In the genomic region with DNA sequence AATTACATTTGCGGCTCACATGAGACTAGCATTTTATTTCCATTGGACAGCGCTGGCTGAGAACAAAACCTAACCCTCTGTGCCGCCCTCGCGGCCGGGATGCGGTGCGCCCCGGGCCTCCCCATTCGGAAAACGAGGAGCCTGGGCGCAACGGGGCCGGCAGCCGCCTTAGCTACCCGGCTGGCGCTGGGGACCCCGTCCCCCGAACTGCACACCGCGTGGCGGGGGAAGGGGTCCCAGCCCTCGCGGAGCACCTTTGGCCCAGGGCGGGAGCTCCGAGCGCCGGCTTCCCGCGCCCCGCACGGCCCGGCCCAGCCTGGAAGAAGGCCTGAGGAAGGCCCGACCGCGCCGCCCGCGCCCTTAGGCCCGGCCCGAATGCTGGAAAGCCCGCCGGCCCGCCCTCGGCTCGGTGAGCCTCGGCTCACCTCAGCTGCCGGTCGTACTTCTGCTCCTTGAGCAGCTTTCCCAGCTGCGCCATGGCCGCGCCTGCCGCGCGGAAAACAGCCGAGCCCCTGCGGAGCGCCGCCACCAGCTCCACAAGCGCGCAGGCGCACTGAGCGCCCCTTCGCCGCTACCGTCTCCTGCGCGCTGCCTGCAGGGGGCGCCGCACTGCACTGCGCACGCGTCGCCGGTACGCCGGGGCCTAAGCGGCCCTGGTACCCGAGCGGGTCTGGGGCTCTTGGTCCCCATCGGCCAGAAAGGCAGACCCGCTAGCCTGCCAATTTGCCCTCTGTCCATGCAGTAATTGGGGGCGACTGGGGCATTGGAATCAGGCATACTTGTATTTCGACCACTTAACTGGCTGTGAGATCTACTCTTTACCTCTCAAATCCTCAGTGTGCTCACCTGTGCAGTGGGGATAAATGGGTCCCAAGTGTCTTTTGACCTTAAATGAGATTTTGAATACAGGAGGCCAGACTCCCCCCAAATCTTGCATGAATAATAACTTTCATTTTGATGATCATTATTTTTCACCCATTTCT, we compare ENCODE assay signal across 8 cellular contexts. TPM values are rescaled to one million over a fixed set of nuclear protein-coding genes. Genes with fewer than 3 reads are reported as not detected.
DNase-seq lines count a peak whose midpoint lies in the region; ATAC-seq and TF ChIP-seq lines count a peak whose summit lies in the region.

TSS of gene NAE1 (minus strand) at position 555 of the 983 bp plus-strand sequence. CDS start at position 478, 77 bp downstream.

- H3K36me3 ChIP-seq in liver (ENCODE audit: control insufficient read depth in 4 of 4, insufficient read depth in 3 of 4, low read depth in 1 of 4, low read length in 3 of 4): peaks cover 0 to 16% (median 7%) of the 10 kb centered on the region in 4 donors

- ATAC-seq in GM19324 (IDR thresholded peaks at IDR 0.05; ENCODE audit: low FRiP score, unreplicated experiment): peak; percentile 94
- peak; percentile 88 for ATAC-seq in HG03469 (IDR thresholded peaks at IDR 0.05; ENCODE audit: unreplicated experiment)

- peak within 1 kb of the TSS; percentile 83 to 86 for H3K27ac ChIP-seq in liver (ENCODE audit: low read depth in 1 of 2, low read length in 2 of 2)

- no peaks in the 10 kb centered on the region for H3K9me3 ChIP-seq in liver (ENCODE audit: control insufficient read depth in 4 of 4, low read length in 3 of 4)

- TF ChIP-seq RAD21 in liver (IDR thresholded peaks at IDR 0.05): peak; percentile 57 to 74

- peak within 1 kb of the TSS; percentile 56 to 64 for H3K9ac ChIP-seq in liver (ENCODE audit: low read depth in 1 of 2, low read length in 2 of 2)

- under 1% methylated on average over 84 of the region's 84 CpGs for WGBS in liver

- H3K4me3 ChIP-seq in liver (ENCODE audit: low read depth in 1 of 3, low read length in 3 of 3): peak within 1 kb of the TSS; percentile 73 to 92 (median 86)

- H3K27me3 ChIP-seq in liver (ENCODE audit: control insufficient read depth in 4 of 4, insufficient read depth in 4 of 4, low read length in 3 of 4): no peaks in the 10 kb centered on the region

- H3K4me1 ChIP-seq in liver (ENCODE audit: control insufficient read depth in 4 of 4, insufficient read depth in 4 of 4, low read length in 3 of 4): peaks cover 0 to 12% (median 6%) of the 10 kb centered on the region in 4 donors

- DNase-seq in C1 segment of cervical spinal cord (lab: John Stamatoyannopoulos, UW) (peak; percentile 29 to 92 (median 75)), NCI-H526 (lab: John Stamatoyannopoulos, UW) (peak; percentile 35 to 84), dermis blood vessel endothelial cell (peak; percentile 93)
- peak; percentile 88 for DNase-seq in activated CD4-positive, alpha-beta T cell treated with anti-CD3 and anti-CD28 coated beads, Interleukin-2, amount 50 U/mL, for 1 hour
- peak; percentile 88 for DNase-seq in stimulated activated CD4-positive, alpha-beta T cell treated with anti-CD3 and anti-CD28 coated beads, Interleukin-4, amount 100 ng/mL, for 24 hours

- peak; percentile 89 for TF ChIP-seq CTCF in liver (IDR thresholded peaks at IDR 0.05; ENCODE audit: low read depth, low read length, missing input control)

TF ChIP-seq in liver, 16 proteins besides CTCF, POLR2A, EP300 and RAD21:
- TF ChIP-seq YY1 (IDR thresholded peaks at IDR 0.05) (peak; percentile 75), SP1 (IDR thresholded peaks at IDR 0.05) (no peak), HNF4G (IDR thresholded peaks at IDR 0.05) (no peak)
- TF ChIP-seq, protein P1, sequence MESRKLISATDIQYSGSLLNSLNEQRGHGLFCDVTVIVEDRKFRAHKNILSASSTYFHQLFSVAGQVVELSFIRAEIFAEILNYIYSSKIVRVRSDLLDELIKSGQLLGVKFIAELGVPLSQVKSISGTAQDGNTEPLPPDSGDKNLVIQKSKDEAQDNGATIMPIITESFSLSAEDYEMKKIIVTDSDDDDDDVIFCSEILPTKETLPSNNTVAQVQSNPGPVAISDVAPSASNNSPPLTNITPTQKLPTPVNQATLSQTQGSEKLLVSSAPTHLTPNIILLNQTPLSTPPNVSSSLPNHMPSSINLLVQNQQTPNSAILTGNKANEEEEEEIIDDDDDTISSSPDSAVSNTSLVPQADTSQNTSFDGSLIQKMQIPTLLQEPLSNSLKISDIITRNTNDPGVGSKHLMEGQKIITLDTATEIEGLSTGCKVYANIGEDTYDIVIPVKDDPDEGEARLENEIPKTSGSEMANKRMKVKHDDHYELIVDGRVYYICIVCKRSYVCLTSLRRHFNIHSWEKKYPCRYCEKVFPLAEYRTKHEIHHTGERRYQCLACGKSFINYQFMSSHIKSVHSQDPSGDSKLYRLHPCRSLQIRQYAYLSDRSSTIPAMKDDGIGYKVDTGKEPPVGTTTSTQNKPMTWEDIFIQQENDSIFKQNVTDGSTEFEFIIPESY (IDR thresholded peaks at IDR 0.05): no peak

RNA-seq across cellular contexts. Expression of gene NAE1, which starts in this region (rescaled TPM):
- total RNA-seq in dermis blood vessel endothelial cell (48.8 and 68.7 TPM in 2 replicates), liver (10 to 100 TPM; 24.1 to 26.4 TPM)
- polyA plus RNA-seq in liver: 10 to 100 TPM; 12.3 to 23.8 TPM

Comparison
In these comparisons a context has a peak if more than half of its experiments do, and no peak if none do; other contexts are left out.
1. Peak in every context shown above with its lines: DNase-seq, ATAC-seq, H3K4me3 ChIP-seq and H3K27ac ChIP-seq.